Comparison of ENCODE assay signal across 23 cellular contexts in the genomic region with DNA sequence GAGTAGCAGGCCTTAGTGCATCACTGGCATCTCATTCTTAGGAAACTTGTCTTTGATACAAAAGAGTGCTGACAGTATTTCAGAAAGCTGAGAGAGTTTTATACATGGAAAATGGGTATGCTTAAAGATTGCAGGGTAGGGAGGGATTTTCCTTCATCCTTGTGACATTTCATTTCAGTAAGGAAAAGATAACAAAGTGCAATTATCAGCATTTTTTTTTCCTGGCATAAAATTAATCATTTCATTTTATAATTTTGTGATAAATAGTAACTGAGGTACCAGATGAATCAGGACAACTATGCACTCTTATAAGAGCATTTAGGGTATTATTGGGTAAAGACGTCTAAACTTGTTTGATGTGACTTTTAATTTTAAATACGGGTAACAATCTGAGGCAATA.
"Had no signal": no experiment of that assay in that cellular context is flagged by ENCODE, and none has a peak within 500 bp of the region (broad histone marks: within the 10 kb centered on the region; RNA-seq: fewer than 3 reads in every experiment).

No MANE protein-coding gene starts in this region.

- H3K27ac ChIP-seq: esophagus squamous epithelium, prostate gland, skin epidermis, thoracic aorta, tibial nerve, upper lobe of left lung had no signal

- H3K36me3 ChIP-seq: prostate gland, thoracic aorta, tibial nerve had no signal

- H3K27me3 ChIP-seq: esophagus squamous epithelium, tibial nerve, upper lobe of left lung had no signal

- H3K4me3 ChIP-seq: esophagus squamous epithelium, prostate gland, skin epidermis, thoracic aorta, tibial nerve, upper lobe of left lung had no signal

- DNase-seq: cortex of kidney; effector memory CD8-positive, alpha-beta T cell; erythroblast; esophagus squamous epithelium; foreskin melanocyte; mesendoderm; midbrain; naive thymus-derived CD8-positive, alpha-beta T cell; nephron progenitor cell; nucleus accumbens; right cardiac atrium; stimulated activated CD4-positive, alpha-beta T cell treated with anti-CD3 and anti-CD28 coated beads, Interleukin-15, amount 100 ng/mL, for 24 hours; stimulated activated CD4-positive, alpha-beta T cell treated with anti-CD3 and anti-CD28 coated beads, Interleukin-2, amount 100 ng/mL, for 48 hours; stimulated activated naive B cell treated with anti-CD40 and anti-IgM and Interleukin-4, amounts not matched to agents 10 μg/mL and 1 μg/mL and 100 μg/mL, for 72 hours; upper lobe of left lung had no signal

- H3K9me3 ChIP-seq: esophagus squamous epithelium, prostate gland, thoracic aorta, tibial nerve, upper lobe of left lung had no signal

- ATAC-seq: effector memory CD8-positive, alpha-beta T cell; left lobe of liver; naive thymus-derived CD8-positive, alpha-beta T cell; right cardiac atrium; stimulated activated naive B cell treated with anti-CD40 and anti-IgM and Interleukin-4, amounts not matched to agents 10 μg/mL and 1 μg/mL and 100 μg/mL, for 72 hours had no signal

- H3K4me1 ChIP-seq: prostate gland, tibial nerve, upper lobe of left lung had no signal

- FAIRE-seq: endometrium, keratinocyte, urothelium cell line had no signal
